8 cellular contexts compared by ENCODE assay signal in the genomic region with DNA sequence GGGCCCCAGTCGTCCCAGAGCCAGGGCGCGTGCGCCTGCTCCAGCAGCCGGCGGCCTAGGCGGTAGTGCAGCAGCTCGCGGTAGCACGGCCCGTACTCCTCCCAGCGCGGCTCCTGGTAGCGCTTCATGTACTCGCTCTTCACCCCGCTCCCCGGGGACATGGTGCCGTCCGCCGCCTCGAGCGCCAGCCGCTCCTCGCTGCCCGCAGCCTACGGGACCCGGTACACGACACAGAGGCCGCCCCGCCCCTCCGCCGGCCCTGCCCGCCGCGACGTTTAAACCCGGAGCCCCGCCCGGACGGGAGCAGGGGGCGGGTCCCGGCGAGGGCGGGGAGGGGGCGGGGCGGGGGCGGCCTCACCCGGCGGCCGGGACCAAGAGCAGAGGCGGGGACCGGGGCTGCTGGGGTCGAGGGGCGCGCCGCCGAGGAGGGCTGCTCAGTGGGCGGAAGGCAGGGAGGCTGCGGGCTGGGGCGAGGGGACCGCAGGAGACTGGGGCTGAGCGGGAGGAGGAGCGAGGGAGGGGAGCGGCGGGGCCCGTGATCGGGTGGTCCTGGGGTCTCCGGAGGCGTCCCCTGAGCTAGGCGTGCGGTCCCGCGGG. TPM values are rescaled to one million over a fixed set of nuclear protein-coding genes. Genes with fewer than 3 reads are reported as not detected.
DNase-seq lines count a peak whose midpoint lies in the region; ATAC-seq and TF ChIP-seq lines count a peak whose summit lies in the region.

No MANE protein-coding gene starts in this region.

- no peak for DNase-seq in BJ (ENCODE audit: low read depth)
- peak; percentile 74 for DNase-seq in NCI-H510A (lab: John Stamatoyannopoulos, UW)
- peak; percentile 55 to 63 for DNase-seq in activated CD4-positive, alpha-beta T cell treated with anti-CD3 and anti-CD28 coated beads, Interleukin-2, amount 50 U/mL, for 24 hours (ENCODE audit: low read depth in 1 of 2, low spot score in 1 of 2)
- peak; percentile 76 for DNase-seq in dermis blood vessel endothelial cell
- DNase-seq in right lobe of liver, result peak; percentile 92 to 93 (median 92)
- peak; percentile 72 to 76 for DNase-seq in stimulated activated CD4-positive, alpha-beta T cell treated with anti-CD3 and anti-CD28 coated beads, Interleukin-4, amount 100 ng/mL, for 4 hours

- TF ChIP-seq CTCF in BJ (IDR thresholded peaks at IDR 0.05; ENCODE audit: insufficient read depth, low read depth, low read length) (no peak), right lobe of liver (IDR thresholded peaks at IDR 0.05) (no peak)

- intact Hi-C loops in right lobe of liver (cut with DNase I), result no loop called here

- POLR2A ChIA-PET in BJ (lab: Charles Lee), result no interaction called here

- peaks cover 0 to 7% (median 0%) of the 10 kb centered on the region in 4 donors for H3K4me1 ChIP-seq in right lobe of liver

- H3K27ac ChIP-seq in right lobe of liver, result peak overlapping the region; percentile 68 to 89 (median 73)

- H3K27me3 ChIP-seq in BJ (ENCODE audit: control insufficient read depth, insufficient read depth, low read length), result no peaks in the 10 kb centered on the region
- H3K27me3 ChIP-seq in right lobe of liver, result no peaks in the 10 kb centered on the region

- H3K36me3 ChIP-seq in BJ (ENCODE audit: control insufficient read depth, insufficient read depth, low read length), result no peaks in the 10 kb centered on the region
- no peaks in the 10 kb centered on the region for H3K36me3 ChIP-seq in right lobe of liver

- WGBS in right lobe of liver (ENCODE audit: insufficient coverage, low coverage, low lambda C conversion rate, missing lambda C conversion rate), result no CpG with 5 or more reads among the region's 73 CpGs

- TF ChIP-seq POLR2A in right lobe of liver (IDR thresholded peaks at IDR 0.05), result peak; percentile 57

- CTCF ChIA-PET in BJ (lab: Yijun Ruan, JAX), result no interaction called here

- no peaks in the 10 kb centered on the region for H3K9me3 ChIP-seq in right lobe of liver

- peak overlapping the region; percentile 94 for H3K4me3 ChIP-seq in BJ (ENCODE audit: low read depth, low read length)
- H3K4me3 ChIP-seq in right lobe of liver, result peak overlapping the region; percentile 98 to 99 (median 99)

- ATAC-seq in GM19043 (IDR thresholded peaks at IDR 0.05; ENCODE audit: low read depth, unreplicated experiment) (peak; percentile 56), HG03342 (IDR thresholded peaks at IDR 0.05; ENCODE audit: unreplicated experiment) (peak; percentile 67), right lobe of liver (peak; percentile 95 to 98 (median 97))

RNA-seq across cellular contexts. Expression of gene CCSAP, which starts 0.4 kb away (rescaled TPM):
- polyA plus RNA-seq in BJ (2011; rRNA removed), result 1.4 and 3.9 TPM in 2 replicates
- polyA minus RNA-seq in BJ (2011; rRNA and poly(A)+ RNA removed), result 2.1 and 2.8 TPM in 2 replicates
- 5.6 and 8.5 TPM in 2 replicates for total RNA-seq in dermis blood vessel endothelial cell
- 1 to 10 TPM; 1.4 to 3.2 (median 1.7) TPM for total RNA-seq in right lobe of liver
